Comparison of ENCODE assay signal across 18 cellular contexts in the genomic region with DNA sequence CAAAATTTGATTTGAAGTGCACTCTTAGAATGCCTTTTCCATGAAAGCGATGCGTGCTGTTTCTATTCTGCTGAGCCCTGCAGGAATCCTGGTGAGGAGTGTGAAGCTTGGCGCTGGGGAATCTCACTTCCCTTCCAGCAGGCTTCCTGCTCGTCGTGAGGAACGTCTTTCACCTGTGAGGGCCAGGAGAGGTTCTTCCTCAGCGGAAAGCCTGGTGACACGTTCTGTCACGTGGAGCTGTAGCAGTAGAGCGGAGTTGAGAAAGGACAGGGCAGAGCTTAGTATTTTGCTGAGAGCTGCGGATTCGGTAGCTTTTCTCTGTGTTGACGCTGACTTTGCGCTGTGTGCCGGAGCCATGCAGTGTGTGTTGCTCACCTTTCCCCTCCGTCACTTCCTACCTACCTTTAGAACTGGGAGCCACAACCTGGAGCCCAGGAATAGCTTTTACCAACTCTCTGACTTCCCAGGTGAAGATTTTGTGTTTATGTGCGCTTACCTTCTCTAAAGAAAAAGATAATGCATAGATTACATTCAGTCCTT.
DNase-seq lines count a peak whose midpoint lies in the region; ATAC-seq and TF ChIP-seq lines count a peak whose summit lies in the region.
"Had no signal": no experiment of that assay in that cellular context is flagged by ENCODE, and none has a peak within 500 bp of the region (broad histone marks: within the 10 kb centered on the region; RNA-seq: fewer than 3 reads in every experiment).

No MANE protein-coding gene starts in this region.

- no peak for TF ChIP-seq CTCF in H9 (conservative IDR thresholded peaks at IDR 0.05)

- no peak overlapping the region for H4K91ac ChIP-seq in H9 (ENCODE audit: insufficient read length, low read depth, low read length)

- H3K9ac ChIP-seq in H9 (ENCODE audit: extremely low read depth, insufficient read length, low read length), result no peak overlapping the region
- no peak overlapping the region for H3K9ac ChIP-seq in mesendoderm (ENCODE audit: low read length)
- H3K9ac ChIP-seq: GM23248 had no signal

- no peak for ATAC-seq in T-cell (replicated peaks in 1 of 4)
- ATAC-seq: A549; CD8-positive, alpha-beta T cell; GM12878 had no signal

- H3K36me3 Mint-ChIP-seq in H9 (ENCODE audit: insufficient read depth in 1 of 3, low read depth in 3 of 3) (no peaks in the 10 kb centered on the region), T-cell (peaks cover 7% of the 10 kb centered on the region)

- H2BK20ac ChIP-seq in H9 (ENCODE audit: low read depth, low read length, poor library complexity, severe bottlenecking), result no peak overlapping the region

- POLR2A ChIA-PET in T-cell (lab: Charles Lee), result no interaction called here

- no peaks in the 10 kb centered on the region for H3K36me3 ChIP-seq in mesendoderm (ENCODE audit: control insufficient read depth, insufficient read depth, low read length)
- H3K36me3 ChIP-seq: BE2C had no signal

- no peak overlapping the region for H2BK15ac ChIP-seq in H9 (ENCODE audit: low read depth, low read length)
- no peak overlapping the region for H2BK15ac ChIP-seq in mesendoderm (replicated peaks; ENCODE audit: low read depth)

- H3T11ph ChIP-seq in H9 (ENCODE audit: low read length), result no peak overlapping the region

- no peak overlapping the region for H3K4me2 ChIP-seq in H9 (ENCODE audit: insufficient read depth, insufficient read length, low read length)
- no peak overlapping the region for H3K4me2 ChIP-seq in mesendoderm (ENCODE audit: low read length)
- H3K4me2 ChIP-seq: A549 had no signal

- no peak overlapping the region for H3K23ac ChIP-seq in H9 (ENCODE audit: insufficient read length, low read depth, low read length)
- no peak overlapping the region for H3K23ac ChIP-seq in mesendoderm (ENCODE audit: low read length)

- H3K56ac ChIP-seq in H9 (ENCODE audit: insufficient read length, low read depth, low read length), result no peak overlapping the region
- no peak overlapping the region for H3K56ac ChIP-seq in mesendoderm (ENCODE audit: low read length)

- no peak overlapping the region for H3K4me3 ChIP-seq in mesendoderm (ENCODE audit: low read length)
- H3K4me3 ChIP-seq: A549, GM12878, GM23248 had no signal

- H3K4me1 Mint-ChIP-seq in H9 (peaks cover 8 to 14% of the 10 kb centered on the region in 2 experiments), T-cell (no peaks in the 10 kb centered on the region)
- H3K4me1 Mint-ChIP-seq: IgD-negative memory B cell had no signal

- H2BK120ac ChIP-seq in H9 (ENCODE audit: low read depth, low read length, poor library complexity, severe bottlenecking) (no peak overlapping the region), mesendoderm (ENCODE audit: low read depth, low read length) (no peak overlapping the region)

- H2AK5ac ChIP-seq in H9 (ENCODE audit: insufficient read length, low read length) (no peak overlapping the region), mesendoderm (ENCODE audit: low read length) (no peak overlapping the region)

- no peaks in the 10 kb centered on the region for H3K9me3 ChIP-seq in H9 (ENCODE audit: control insufficient read depth, low read depth, low read length)
- H3K9me3 ChIP-seq: A549, BE2C had no signal

- peak overlapping the region in 1 of 3 experiments; percentile 96; a peak in 4 of 7 replicates for H3K27ac Mint-ChIP-seq in H9
- H3K27ac Mint-ChIP-seq in T-cell, result no peak overlapping the region
- H3K27ac Mint-ChIP-seq: CD8-positive, alpha-beta T cell; IgD-negative memory B cell had no signal

- H3K14ac ChIP-seq in H9 (ENCODE audit: insufficient read depth, low read length), result peak overlapping the region; percentile 48; the same call in 1 of the 2 replicates

- no peak overlapping the region for H3K4me3 Mint-ChIP-seq in H9
- H3K4me3 Mint-ChIP-seq in T-cell, result no peak overlapping the region
- H3K4me3 Mint-ChIP-seq: CD8-positive, alpha-beta T cell; IgD-negative memory B cell had no signal

- no peak overlapping the region for H2BK12ac ChIP-seq in H9 (ENCODE audit: insufficient read length, low read depth, low read length)

- H3K23me2 ChIP-seq in H9 (ENCODE audit: insufficient read length, low read depth, low read length, poor library complexity, severe bottlenecking), result no peaks in the 10 kb centered on the region

- H3K27me3 ChIP-seq in H9 (ENCODE audit: insufficient read depth, low read length) (no peaks in the 10 kb centered on the region), mesendoderm (ENCODE audit: insufficient read depth, low read length, poor library complexity) (no peaks in the 10 kb centered on the region)
- H3K27me3 ChIP-seq: BE2C had no signal

- H2BK5ac ChIP-seq in H9 (ENCODE audit: insufficient read length, low read length) (no peak overlapping the region), mesendoderm (ENCODE audit: low read length) (no peak overlapping the region)

- H3K79me2 ChIP-seq in H9 (ENCODE audit: insufficient read depth, low read length), result no peaks in the 10 kb centered on the region
- no peaks in the 10 kb centered on the region for H3K79me2 ChIP-seq in mesendoderm (ENCODE audit: control insufficient read depth, insufficient read depth, low read length)

- H4K20me1 ChIP-seq in H9 (ENCODE audit: control insufficient read depth, insufficient read depth, insufficient read length), result no peaks in the 10 kb centered on the region

- H4K8ac ChIP-seq in H9 (replicated peaks; ENCODE audit: insufficient read length, low read depth, low read length) (no peak overlapping the region), mesendoderm (ENCODE audit: low read depth, low read length) (no peak overlapping the region)

- H3K4me1 ChIP-seq in H9 (ENCODE audit: insufficient read depth, low read length) (0 out of 2 replicates have a peak, but pooled peaks cover 4% of the 10 kb centered on the region), mesendoderm (ENCODE audit: control insufficient read depth, low read depth, low read length) (no peaks in the 10 kb centered on the region)
- H3K4me1 ChIP-seq: A549, BE2C had no signal

- H3K27me3 Mint-ChIP-seq in H9 (ENCODE audit: low read depth) (no peaks in the 10 kb centered on the region), T-cell (no peaks in the 10 kb centered on the region)
- H3K27me3 Mint-ChIP-seq: IgD-negative memory B cell had no signal

- H2AFZ ChIP-seq in H9 (ENCODE audit: low read length), result no peak overlapping the region
- H2AFZ ChIP-seq: GM23248 had no signal

- H3K79me1 ChIP-seq in H9 (ENCODE audit: insufficient read depth, low read depth, low read length, poor library complexity, severe bottlenecking) (no peaks in the 10 kb centered on the region), mesendoderm (ENCODE audit: low read length) (no peaks in the 10 kb centered on the region)

- DNase-seq in H9 (no peak), dermis microvascular lymphatic vessel endothelial cell (ENCODE audit: low read depth in 2 of 2) (peak; percentile 29 to 32), mesendoderm (peak; percentile 40), T-cell (no peak), glomerular visceral epithelial cell (ENCODE audit: extremely low spot score) (no peak), GOT3 (lab: John Stamatoyannopoulos, UW) (no peak)
- DNase-seq: BE2C; CD8-positive, alpha-beta T cell; COR-L47; DMS53; GM23248; HCEC 1CT; KG1 had no signal

- H3K18ac ChIP-seq in H9 (ENCODE audit: insufficient read length, low read depth, low read length) (no peak overlapping the region), mesendoderm (ENCODE audit: low read length) (no peak overlapping the region)

- no CpG with 5 or more reads among the region's 17 CpGs for WGBS in H9 (ENCODE audit: extremely low coverage, insufficient read length, low lambda C conversion rate)
- WGBS in mesendoderm (ENCODE audit: extremely low coverage, insufficient coverage, low lambda C conversion rate), result no CpG with 5 or more reads among the region's 17 CpGs

- H4K5ac ChIP-seq in H9 (ENCODE audit: insufficient read length, low read depth, low read length) (no peak overlapping the region), mesendoderm (ENCODE audit: low read length) (no peak overlapping the region)

- H3K9me3 Mint-ChIP-seq in H9, result no peaks in the 10 kb centered on the region
- H3K9me3 Mint-ChIP-seq in T-cell, result no peaks in the 10 kb centered on the region
- H3K9me3 Mint-ChIP-seq: CD8-positive, alpha-beta T cell; IgD-negative memory B cell had no signal

- H3K27ac ChIP-seq in H9 (ENCODE audit: insufficient read length, low read depth, low read length), result no peak overlapping the region
- H3K27ac ChIP-seq in mesendoderm (ENCODE audit: low read depth, low read length), result no peak overlapping the region
- H3K27ac ChIP-seq: A549, C4-2B, GM23248, HL-60 had no signal

- H3K4ac ChIP-seq in H9 (ENCODE audit: low read depth, low read length) (no peak overlapping the region), mesendoderm (ENCODE audit: low read depth, low read length) (no peak overlapping the region)

- CTCF ChIA-PET in T-cell (lab: Charles Lee), result no interaction called here

Comparison
In these comparisons a context has a peak if more than half of its experiments do, and no peak if none do; other contexts are left out.
1. DNase-seq: peak in dermis microvascular lymphatic vessel endothelial cell (2 of 2) and mesendoderm (single experiment); none in H9 (single experiment), T-cell (0 of 34), glomerular visceral epithelial cell (single experiment) and GOT3 (single experiment).